26 cellular contexts compared by ENCODE assay signal in genomic region chr1:180273066-180273465, GRCh38. TPM values are rescaled to one million over a fixed set of nuclear protein-coding genes. Genes with fewer than 3 reads are reported as not detected.
A peak's percentile ranks its signal among the peaks of the same experiment; 100 is the strongest.
DNase-seq lines count a peak whose midpoint lies in the region; ATAC-seq and TF ChIP-seq lines count a peak whose summit lies in the region.
"Had no signal": no experiment of that assay in that cellular context is flagged by ENCODE, and none has a peak within 500 bp of the region (broad histone marks: within the 10 kb centered on the region; RNA-seq: fewer than 3 reads in every experiment).

No MANE protein-coding gene starts in this region.

- no peaks in the 10 kb centered on the region for H3K79me1 ChIP-seq in trophoblast cell (ENCODE audit: low read length)

- ATAC-seq in aorta (ENCODE audit: low FRiP score) = no peak
- ATAC-seq: GM12878 had no signal

- no peak overlapping the region for H3K23ac ChIP-seq in trophoblast cell (ENCODE audit: low read length)

- H3K27me3 Mint-ChIP-seq in endodermal cell (ENCODE audit: insufficient read depth) = no peaks in the 10 kb centered on the region
- no peaks in the 10 kb centered on the region for H3K27me3 Mint-ChIP-seq in neural crest cell (ENCODE audit: low read depth)
- H3K27me3 Mint-ChIP-seq: CD4-positive, alpha-beta memory T cell; CD4-positive, CD25-positive, alpha-beta regulatory T cell had no signal

- H3K9me3 ChIP-seq in endodermal cell (ENCODE audit: control insufficient read depth, low read length) (no peaks in the 10 kb centered on the region), trophoblast cell (ENCODE audit: insufficient read depth, low read depth, low read length) (no peaks in the 10 kb centered on the region), aorta (ENCODE audit: control insufficient read depth, low read length) (no peaks in the 10 kb centered on the region), SJCRH30 (replicated peaks) (no peaks in the 10 kb centered on the region)
- H3K9me3 ChIP-seq: BE2C, BLaER1 had no signal

- H4K91ac ChIP-seq in trophoblast cell (ENCODE audit: low read depth, low read length) = no peak overlapping the region

- H3K4me3 Mint-ChIP-seq in endodermal cell (no peak overlapping the region), neural crest cell (no peak overlapping the region)
- H3K4me3 Mint-ChIP-seq: CD14-positive monocyte; CD4-positive, alpha-beta memory T cell; CD4-positive, CD25-positive, alpha-beta regulatory T cell; CD8-positive, alpha-beta memory T cell had no signal

- TF ChIP-seq CTCF in endodermal cell (conservative IDR thresholded peaks at IDR 0.05) = no peak
- TF ChIP-seq CTCF in neural crest cell (conservative IDR thresholded peaks at IDR 0.05) = no peak

- H3K9me3 Mint-ChIP-seq in endodermal cell (no peaks in the 10 kb centered on the region), neural crest cell (no peaks in the 10 kb centered on the region)
- H3K9me3 Mint-ChIP-seq: CD4-positive, alpha-beta memory T cell; CD4-positive, CD25-positive, alpha-beta regulatory T cell; CD8-positive, alpha-beta memory T cell had no signal

- H3K9ac ChIP-seq in endodermal cell (ENCODE audit: extremely low read depth, low read length, poor library complexity, severe bottlenecking) (no peak overlapping the region), trophoblast cell (ENCODE audit: low read length) (no peak overlapping the region)
- H3K9ac ChIP-seq: BLaER1 had no signal

- no peak overlapping the region for H2BK12ac ChIP-seq in trophoblast cell (ENCODE audit: low read length)

- H3K4me2 ChIP-seq in trophoblast cell (ENCODE audit: low read length) = no peak overlapping the region
- H3K4me2 ChIP-seq: BLaER1 had no signal

- no peak overlapping the region for H2BK120ac ChIP-seq in trophoblast cell (ENCODE audit: insufficient read depth, low read length, poor library complexity)

- no peaks in the 10 kb centered on the region for H3K4me1 ChIP-seq in endodermal cell (ENCODE audit: control insufficient read depth, insufficient read depth, low read length)
- H3K4me1 ChIP-seq in trophoblast cell (ENCODE audit: control insufficient read depth in 1 of 2, insufficient read depth in 2 of 2, low read length in 2 of 2) = no peaks in the 10 kb centered on the region
- no peaks in the 10 kb centered on the region for H3K4me1 ChIP-seq in aorta (ENCODE audit: control insufficient read depth in 1 of 2, insufficient read depth in 2 of 2, low read length in 2 of 2)
- peaks cover 42% of the 10 kb centered on the region for H3K4me1 ChIP-seq in SJCRH30
- H3K4me1 ChIP-seq: BLaER1 had no signal

- peak; percentile 37 for DNase-seq in endodermal cell
- no peak for DNase-seq in neural crest cell (ENCODE audit: low read depth, low spot score)
- DNase-seq in trophoblast cell = peak; percentile 52
- DNase-seq in ecto neural progenitor cell (ENCODE audit: low spot score) = no peak
- DNase-seq in aorta = no peak
- DNase-seq in SJCRH30 = no peak
- DNase-seq: 8988T; ACHN; BE2C; C1 segment of cervical spinal cord; CD4-positive, alpha-beta memory T cell; CD4-positive, CD25-positive, alpha-beta regulatory T cell; CD8-positive, alpha-beta memory T cell; COR-L47; DMS 273 treated with DMSO at 0.1 percent for 48 hours; DMS153; DMS53; DMS79; DND-41; EL; GDM1 had no signal

- WGBS in endodermal cell (ENCODE audit: insufficient coverage in 1 of 2, insufficient read length in 1 of 2), 2 experiments = 94 to 100% methylated on average over 2 of the region's 2 CpGs
- WGBS in trophoblast cell (ENCODE audit: extremely low coverage, insufficient coverage, insufficient read length) = no CpG with 5 or more reads among the region's 2 CpGs
- WGBS in aorta, 2 donors = 97 to 100% methylated on average over 2 of the region's 2 CpGs

- no peak overlapping the region for H3K4ac ChIP-seq in trophoblast cell (ENCODE audit: low read depth, low read length)

- H2BK5ac ChIP-seq in trophoblast cell (ENCODE audit: low read depth, low read length, poor library complexity) = no peak overlapping the region

- intact Hi-C loops in aorta (cut with DNase I) = no loop called here

- H3K27ac ChIP-seq in endodermal cell (ENCODE audit: low read depth, low read length) = no peak overlapping the region
- H3K27ac ChIP-seq in trophoblast cell (ENCODE audit: low read depth, low read length) = no peak overlapping the region
- no peak overlapping the region for H3K27ac ChIP-seq in aorta (ENCODE audit: low read depth in 1 of 2, low read length in 2 of 2)
- H3K27ac ChIP-seq in SJCRH30 = no peak overlapping the region
- H3K27ac ChIP-seq: BLaER1 had no signal

- H3K36me3 Mint-ChIP-seq in endodermal cell (ENCODE audit: low read depth) = peaks cover 38% of the 10 kb centered on the region
- H3K36me3 Mint-ChIP-seq in neural crest cell (ENCODE audit: low read depth) = peaks cover 26% of the 10 kb centered on the region

- H2AK5ac ChIP-seq in trophoblast cell (ENCODE audit: low read length) = no peak overlapping the region

- H3K36me3 ChIP-seq in endodermal cell (ENCODE audit: control insufficient read depth, insufficient read depth, low read length) (peaks cover 13% of the 10 kb centered on the region), trophoblast cell (ENCODE audit: control insufficient read depth in 1 of 2, insufficient read depth in 2 of 2, low read length in 2 of 2) (peaks cover 2 to 8% of the 10 kb centered on the region in 2 experiments), aorta (ENCODE audit: control insufficient read depth in 1 of 2, insufficient read depth in 2 of 2, low read length in 1 of 2) (peaks cover 0 to 3% of the 10 kb centered on the region in 2 donors), SJCRH30 (peaks cover 11% of the 10 kb centered on the region)
- H3K36me3 ChIP-seq: BE2C had no signal

- no peak overlapping the region for H4K12ac ChIP-seq in trophoblast cell (ENCODE audit: low read depth, low read length)

- H3K27ac Mint-ChIP-seq in endodermal cell (no peak overlapping the region), neural crest cell (ENCODE audit: unreplicated experiment) (peak overlapping the region; percentile 35)
- H3K27ac Mint-ChIP-seq: CD4-positive, alpha-beta memory T cell had no signal

- H3K27me3 ChIP-seq in endodermal cell (ENCODE audit: control insufficient read depth, insufficient read depth, low read length, poor library complexity, severe bottlenecking) (no peaks in the 10 kb centered on the region), trophoblast cell (ENCODE audit: insufficient read depth, low read length) (no peaks in the 10 kb centered on the region), aorta (ENCODE audit: control insufficient read depth in 1 of 2, insufficient read depth in 2 of 2, low read length in 1 of 2) (no peaks in the 10 kb centered on the region), SJCRH30 (no peaks in the 10 kb centered on the region)
- H3K27me3 ChIP-seq: BE2C, BLaER1 had no signal

- H2AFZ ChIP-seq in trophoblast cell (ENCODE audit: insufficient read depth, low read length, poor library complexity) = no peak overlapping the region

- H3K18ac ChIP-seq in trophoblast cell (ENCODE audit: low read length) = no peak overlapping the region

- H3K79me2 ChIP-seq in trophoblast cell (ENCODE audit: control insufficient read depth, insufficient read depth, low read length, poor library complexity) = no peaks in the 10 kb centered on the region

- H3K14ac ChIP-seq in trophoblast cell (ENCODE audit: low read length) = no peak overlapping the region

- H3K4me1 Mint-ChIP-seq in endodermal cell (peaks cover 23% of the 10 kb centered on the region), neural crest cell (peaks cover 12% of the 10 kb centered on the region)
- H3K4me1 Mint-ChIP-seq: CD4-positive, alpha-beta memory T cell; CD4-positive, CD25-positive, alpha-beta regulatory T cell; CD8-positive, alpha-beta memory T cell had no signal

- no peak overlapping the region for H4K8ac ChIP-seq in trophoblast cell (ENCODE audit: low read depth, low read length)

- H3K4me3 ChIP-seq in endodermal cell (ENCODE audit: low read length) (no peak overlapping the region), trophoblast cell (ENCODE audit: low read depth, low read length) (no peak overlapping the region), aorta (ENCODE audit: low read length in 2 of 2) (no peak overlapping the region), SJCRH30 (no peak overlapping the region)
- H3K4me3 ChIP-seq: BLaER1, GM12878 had no signal

RNA-seq across cellular contexts. Expression of gene LHX4, which starts 43.0 kb away (rescaled TPM):
- total RNA-seq in endodermal cell (not detected), neural crest cell (0.91 and 0.96 TPM in 2 replicates), aorta (not detected)
- polyA plus RNA-seq in endodermal cell (2013, experiment 1 of 2) = 0.43 TPM
- polyA plus RNA-seq in endodermal cell (2013, experiment 2 of 2) = 0.08 TPM
- 0.08 and 0.11 TPM in 2 replicates for polyA plus RNA-seq in trophoblast cell (2013)
- under 1 TPM; 0.05 to 0.25 TPM for polyA plus RNA-seq in aorta
- 3.7 and 4.2 TPM in 2 replicates for total RNA-seq in SJCRH30 (2014; rRNA removed; shearing (Covaris generic))
- total RNA-seq: A673; CD4-positive, alpha-beta memory T cell; CD4-positive, CD25-positive, alpha-beta regulatory T cell; CD8-positive, alpha-beta memory T cell; G401; GM12878 had no signal
- polyA plus RNA-seq: CD14-positive monocyte had no signal

Comparison
In these comparisons a context has a peak if more than half of its experiments do, and no peak if none do; other contexts are left out.
1. DNase-seq: peak in endodermal cell (single experiment) and trophoblast cell (2 of 2); none in neural crest cell (single experiment), ecto neural progenitor cell (single experiment), aorta (0 of 2) and SJCRH30 (0 of 2).